In the genomic region with DNA sequence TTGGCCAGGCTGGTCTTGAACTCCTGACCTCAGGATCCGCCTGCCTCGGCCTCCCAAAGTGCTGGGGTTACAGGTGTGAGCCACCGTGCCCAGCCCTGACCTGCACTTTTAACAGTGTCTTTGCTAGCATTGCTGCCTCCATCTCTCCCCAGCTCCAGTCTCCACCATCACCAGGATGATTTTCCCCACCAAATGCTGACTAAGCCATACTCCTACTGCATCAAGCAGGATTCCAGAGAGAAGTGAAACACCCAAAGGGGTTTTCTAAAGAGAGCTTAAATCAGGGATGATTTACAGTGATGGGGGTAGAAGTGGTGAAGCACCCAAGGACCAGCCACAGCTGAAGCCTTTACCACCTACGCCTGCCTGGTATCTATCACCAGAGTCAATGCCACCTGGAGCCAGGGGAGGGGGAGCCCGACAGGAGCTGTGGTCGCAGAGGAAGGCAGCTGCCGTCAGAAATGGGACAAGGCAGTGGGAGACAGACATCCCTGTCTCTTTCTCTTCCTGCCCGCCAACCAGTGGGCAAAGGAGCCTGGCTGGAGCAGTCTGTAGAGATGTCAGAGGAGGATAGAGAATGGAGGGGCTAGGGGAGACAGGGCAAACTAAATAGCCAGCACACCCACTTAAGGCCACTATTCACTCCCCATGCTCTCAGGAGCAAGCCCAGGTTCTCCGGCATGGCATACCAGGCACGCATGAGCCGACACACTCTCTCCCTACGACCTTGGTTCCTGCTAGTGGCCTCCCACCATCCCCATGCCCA, we compare ENCODE assay signal across 27 cellular contexts. TPM values are rescaled to one million over a fixed set of nuclear protein-coding genes. Genes with fewer than 3 reads are reported as not detected.
"Had no signal": no experiment of that assay in that cellular context is flagged by ENCODE, and none has a peak within 500 bp of the region (broad histone marks: within the 10 kb centered on the region; RNA-seq: fewer than 3 reads in every experiment).

No MANE protein-coding gene starts in this region.

- H3K36me3 ChIP-seq: cardiac muscle cell, left ventricle myocardium inferior, thoracic aorta, upper lobe of left lung had no signal

- H2AFZ ChIP-seq: hepatocyte had no signal

- H3K9me3 ChIP-seq: body of pancreas, left ventricle myocardium inferior, thoracic aorta, upper lobe of left lung had no signal

- H3K79me2 ChIP-seq: hepatocyte had no signal

- ATAC-seq: activated CD4-positive, CD25-positive, alpha-beta regulatory T cell treated with anti-CD3 and anti-CD28 coated beads, Interleukin-2, amount 50 U/mL, for 24 hours; activated CD8-positive, alpha-beta memory T cell treated with anti-CD3 and anti-CD28 coated beads, Interleukin-2, amount 10 ng/mL, durations not matched to agents 7 days and 5 days; activated CD8-positive, alpha-beta T cell treated with anti-CD3 and anti-CD28 coated beads for 36 hours; activated naive CD8-positive, alpha-beta T cell treated with anti-CD3 and anti-CD28 coated beads, Interleukin-2, amount 50 U/mL, for 24 hours; body of pancreas; T-cell had no signal

- H3K4me2 ChIP-seq: hepatocyte had no signal

- H3K4me3 ChIP-seq: body of pancreas, cardiac muscle cell, hepatocyte, left ventricle myocardium inferior, thoracic aorta, upper lobe of left lung had no signal

- H3K27ac ChIP-seq: body of pancreas, cardiac muscle cell, hepatocyte, VCaP had no signal

- FAIRE-seq: frontal cortex had no signal

- DNase-seq: activated CD4-positive, alpha-beta T cell treated with anti-CD3 and anti-CD28 coated beads, Interleukin-2, amount 10 ng/mL, durations not matched to agents 7 days and 5 days; activated CD8-positive, alpha-beta memory T cell treated with anti-CD3 and anti-CD28 coated beads, Interleukin-2, amount 10 ng/mL, durations not matched to agents 7 days and 5 days; activated CD8-positive, alpha-beta T cell treated with anti-CD3 and anti-CD28 coated beads for 36 hours; activated gamma-delta T cell; activated naive CD4-positive, alpha-beta T cell treated with anti-CD3 and anti-CD28 coated beads, Interleukin-2, amount 50 U/mL, for 16 hours; activated naive CD8-positive, alpha-beta T cell treated with anti-CD3 and anti-CD28 coated beads, Interleukin-2, amount 50 U/mL, for 24 hours; activated T-cell treated with anti-CD3 and anti-CD28 coated beads for 4 hours; body of pancreas; dermis blood vessel endothelial cell; effector CD8-positive, alpha-beta T cell; glutamatergic neuron; immature natural killer cell; left ventricle myocardium inferior; mammary epithelial cell; naive B cell; retina; stimulated activated CD4-positive, alpha-beta T cell treated with anti-CD3 and anti-CD28 coated beads, Interleukin-4, amount 100 ng/mL, for 1 hour; stimulated activated naive CD4-positive, alpha-beta T cell treated with Interleukin-2 at 50 U/mL for 16 hours; T-cell; upper lobe of left lung had no signal

- H3K27me3 ChIP-seq: body of pancreas, cardiac muscle cell, hepatocyte, upper lobe of left lung had no signal

RNA-seq across cellular contexts. Expression of gene VWF, which starts 53.3 kb away (rescaled TPM):
- total RNA-seq: activated CD4-positive, alpha-beta T cell treated with anti-CD3 and anti-CD28 coated beads, Interleukin-2, amount 10 ng/mL, durations not matched to agents 7 days and 5 days; activated T-helper 1 cell treated with anti-CD3 and anti-CD28 coated beads, Interleukin-12 subunit alpha, Interleukin-12 subunit beta, Interleukin-2, Interleukin-4 antibody, amounts not matched to agents 30 ng/mL and 10 ng/mL and 1 ng/mL, durations not matched to agents 14 hours and 24 hours and 36 hours had no signal
- polyA plus RNA-seq: cardiac muscle cell had no signal
